1 cellular context compared by ENCODE assay signal in genomic region chr18:45959484-45959883, GRCh38.
TF ChIP-seq lines count a peak whose summit lies in the region.

No MANE protein-coding gene starts in this region.

TF ChIP-seq in HEK293, 187 proteins besides CTCF, POLR2A, EP300 and RAD21:
- peak; percentile 60; the same call in 1 of the 2 replicates for TF ChIP-seq ZNF518A (tag by site-specific recombination; conservative IDR thresholded peaks at IDR 0.05; ENCODE audit: low read depth)
- TF ChIP-seq ZNF623 (tag by site-specific recombination; IDR thresholded peaks at IDR 0.05), result 0 out of 2 replicates have a peak, but pooled peaks have one; percentile 27
- peak; percentile 54 for TF ChIP-seq ZBTB11 (tag by site-specific recombination; conservative IDR thresholded peaks at IDR 0.05; ENCODE audit: low read depth)
- TF ChIP-seq ZNF394 (tag by site-specific recombination; IDR thresholded peaks at IDR 0.05; ENCODE audit: borderline replicate concordance), result peak; percentile 64; the same call in 1 of the 2 replicates
- TF ChIP-seq ZXDB (tag by site-specific recombination; IDR thresholded peaks at IDR 0.05), result peak; percentile 27; the same call in 1 of the 2 replicates
- 0 out of 2 replicates have a peak, but pooled peaks have one; percentile 30 for TF ChIP-seq ZNF433 (tag by site-specific recombination; IDR thresholded peaks at IDR 0.05; ENCODE audit: low read depth)
- peak; percentile 36 for TF ChIP-seq ZNF426 (tag by site-specific recombination; IDR thresholded peaks at IDR 0.05)
TF ChIP-seq in HEK293: peak in this region for 7; not testable (repeated sequence) for 180.
